ENCODE assay signal across 23 cellular contexts in genomic region chr10:60648761-60649160, GRCh38.
"Had no signal": no experiment of that assay in that cellular context is flagged by ENCODE, and none has a peak within 500 bp of the region (broad histone marks: within the 10 kb centered on the region; RNA-seq: fewer than 3 reads in every experiment).

No MANE protein-coding gene starts in this region.

- H3K36me3 ChIP-seq: esophagus squamous epithelium, heart right ventricle, sigmoid colon, thoracic aorta, upper lobe of left lung had no signal

- DNase-seq: activated CD4-positive, alpha-beta T cell treated with anti-CD3 and anti-CD28 coated beads, Interleukin-2, amount 50 U/mL, for 1 hour; activated CD8-positive, alpha-beta T cell treated with anti-CD3 and anti-CD28 coated beads, Interleukin-2, amount 10 ng/mL, durations not matched to agents 7 days and 5 days; activated naive CD4-positive, alpha-beta T cell treated with Interleukin-2 at 50 U/mL for 16 hours; amygdala; cerebellar nuclear complex; esophagus squamous epithelium; heart right ventricle; islet precursor cell; left colon; mucosa of descending colon; retina; sigmoid colon; stimulated activated CD4-positive, alpha-beta T cell treated with anti-CD3 and anti-CD28 coated beads, Interleukin-2, amount 100 ng/mL, for 48 hours; stimulated activated CD8-positive, alpha-beta memory T cell treated with anti-CD3 and anti-CD28 coated beads, Interleukin-4, amount 100 ng/mL, for 48 hours; T1000; upper lobe of left lung had no signal

- H3K27me3 ChIP-seq: esophagus squamous epithelium, heart right ventricle, sigmoid colon, upper lobe of left lung had no signal

- H3K9me3 ChIP-seq: esophagus squamous epithelium, heart right ventricle, mucosa of descending colon, sigmoid colon, thoracic aorta, upper lobe of left lung had no signal

- ATAC-seq: activated CD4-positive, CD25-positive, alpha-beta regulatory T cell treated with anti-CD3 and anti-CD28 coated beads, Interleukin-2, amount 50 U/mL, for 24 hours; activated CD8-positive, alpha-beta T cell treated with anti-CD3 and anti-CD28 coated beads, Interleukin-2, amount 10 ng/mL, durations not matched to agents 7 days and 5 days; heart right ventricle had no signal

- H3K36me3 Mint-ChIP-seq: memory B cell had no signal

- H3K27me3 Mint-ChIP-seq: memory B cell, progenitor cell of endocrine pancreas had no signal

- H3K27ac ChIP-seq: coronary artery, esophagus squamous epithelium, heart right ventricle, sigmoid colon, thoracic aorta, upper lobe of left lung had no signal

- H3K9me3 Mint-ChIP-seq: activated T-helper 2 cell treated with anti-CD3 and anti-CD28 coated beads, Interferon-gamma antibody, Interleukin-2, Interleukin-4, amounts not matched to agents 10 μg/mL and 5 μg/mL and 100 μg/mL, durations not matched to agents 14 hours and 24 hours and 36 hours; memory B cell; T-helper 1 cell treated with Interleukin-12 subunit alpha and Interleukin-12 subunit beta and Interleukin-4 antibody, amounts not matched to agents 30 μg/mL and 1 μg/mL, for 36 hours had no signal

- H3K4me3 ChIP-seq: coronary artery, esophagus squamous epithelium, heart right ventricle, mucosa of descending colon, sigmoid colon, thoracic aorta, upper lobe of left lung had no signal

- H3K4me3 Mint-ChIP-seq: activated CD8-positive, alpha-beta T cell treated with anti-CD3 and anti-CD28 coated beads, Interleukin-2, amount 10 ng/mL, durations not matched to agents 7 days and 5 days; memory B cell; T-helper 1 cell treated with Interleukin-12 subunit alpha and Interleukin-12 subunit beta and Interleukin-4 antibody, amounts not matched to agents 30 μg/mL and 1 μg/mL, for 36 hours had no signal

- H3K27ac Mint-ChIP-seq: activated CD8-positive, alpha-beta T cell treated with anti-CD3 and anti-CD28 coated beads, Interleukin-2, amount 10 ng/mL, durations not matched to agents 7 days and 5 days; activated T-helper 2 cell treated with anti-CD3 and anti-CD28 coated beads, Interferon-gamma antibody, Interleukin-2, Interleukin-4, amounts not matched to agents 10 μg/mL and 5 μg/mL and 100 μg/mL, durations not matched to agents 14 hours and 24 hours and 36 hours; progenitor cell of endocrine pancreas; T-helper 1 cell treated with Interleukin-12 subunit alpha and Interleukin-12 subunit beta and Interleukin-4 antibody, amounts not matched to agents 30 μg/mL and 1 μg/mL, for 36 hours had no signal
